ENCODE assay signal across 25 cellular contexts in genomic region chr3:126303272-126303671, GRCh38. TPM values are rescaled to one million over a fixed set of nuclear protein-coding genes. Genes with fewer than 3 reads are reported as not detected.
"Had no signal": no experiment of that assay in that cellular context is flagged by ENCODE, and none has a peak within 500 bp of the region (broad histone marks: within the 10 kb centered on the region; RNA-seq: fewer than 3 reads in every experiment).

No MANE protein-coding gene starts in this region.

- H3K36me3 Mint-ChIP-seq: mesothelial cell of epicardium had no signal

- H3K27me3 ChIP-seq: colonic mucosa, esophagus muscularis mucosa, gastroesophageal sphincter, heart left ventricle, left lung had no signal

- H3K4me1 ChIP-seq: colonic mucosa, foreskin keratinocyte, left lung, lower lobe of right lung had no signal

- ATAC-seq: effector memory CD8-positive, alpha-beta T cell; foreskin keratinocyte; gastroesophageal sphincter; heart left ventricle; left cardiac atrium; left lung; left ventricle myocardium superior; lower lobe of right lung; mucosa of descending colon; naive thymus-derived CD8-positive, alpha-beta T cell had no signal

- H3K27ac Mint-ChIP-seq: dendritic cell treated with granulocyte-macrophage colony-stimulating factor and Interleukin-4, amounts not matched to agents 40 ng/mL and 50 ng/mL, for 4 days; effector memory CD8-positive, alpha-beta T cell; endodermal cell; mesothelial cell of epicardium; naive B cell; naive thymus-derived CD8-positive, alpha-beta T cell had no signal

- H3K4me3 Mint-ChIP-seq: dendritic cell treated with granulocyte-macrophage colony-stimulating factor and Interleukin-4, amounts not matched to agents 40 ng/mL and 50 ng/mL, for 4 days; effector memory CD8-positive, alpha-beta T cell; endodermal cell; mesothelial cell of epicardium; naive B cell; naive thymus-derived CD8-positive, alpha-beta T cell had no signal

- H3K4me1 Mint-ChIP-seq: mesothelial cell of epicardium; naive B cell; naive thymus-derived CD8-positive, alpha-beta T cell had no signal

- H3K4me3 ChIP-seq: colonic mucosa, esophagus muscularis mucosa, gastroesophageal sphincter, heart left ventricle, left lung, lower lobe of right lung, mucosa of descending colon had no signal

- DNase-seq: colonic mucosa; cortex of kidney; effector CD8-positive, alpha-beta T cell; effector memory CD8-positive, alpha-beta T cell; endodermal cell; foreskin keratinocyte; heart left ventricle; hippocampal formation; left cardiac atrium; left lung; left ventricle myocardium superior; lower lobe of right lung; mesenchymal stem cell; mucosa of descending colon; naive B cell; naive thymus-derived CD8-positive, alpha-beta T cell had no signal

- H3K36me3 ChIP-seq: colonic mucosa, esophagus muscularis mucosa, gastroesophageal sphincter, heart left ventricle, left lung, lower lobe of right lung had no signal

- H3K9me3 ChIP-seq: colonic mucosa, esophagus muscularis mucosa, lower lobe of right lung had no signal

- FAIRE-seq: endometrium, frontal cortex, islet of Langerhans, keratinocyte had no signal

- H3K27ac ChIP-seq: colonic mucosa, esophagus muscularis mucosa, foreskin keratinocyte, gastroesophageal sphincter, heart left ventricle, left lung, lower lobe of right lung had no signal

RNA-seq across cellular contexts. Expression of gene KLF15, which starts 53.9 kb away (rescaled TPM):
- total RNA-seq: epithelial cell of proximal tubule had no signal
- polyA plus RNA-seq: foreskin keratinocyte; naive thymus-derived CD8-positive, alpha-beta T cell had no signal
